ENCODE assay signal across 23 cellular contexts in genomic region chr1:26038477-26038876, GRCh38. TPM values are rescaled to one million over a fixed set of nuclear protein-coding genes. Genes with fewer than 3 reads are reported as not detected.
"Had no signal": no experiment of that assay in that cellular context is flagged by ENCODE, and none has a peak within 500 bp of the region (broad histone marks: within the 10 kb centered on the region; RNA-seq: fewer than 3 reads in every experiment).

No MANE protein-coding gene starts in this region.

- H3K36me3 ChIP-seq: gastroesophageal sphincter, lower lobe of right lung, suprapubic skin, transverse colon had no signal

- H3K36me3 Mint-ChIP-seq: activated CD8-positive, alpha-beta memory T cell treated with anti-CD3 and anti-CD28 coated beads, Interleukin-2, amount 10 ng/mL, durations not matched to agents 7 days and 5 days; activated naive CD8-positive, alpha-beta T cell treated with anti-CD3 and anti-CD28 coated beads, Interleukin-2, amount 10 ng/mL, durations not matched to agents 7 days and 5 days; brain; natural killer cell; T-cell had no signal

- H3K4me3 Mint-ChIP-seq: activated B cell treated with CpG ODN at 0.5 μM for 24 hours; activated CD4-positive, alpha-beta memory T cell treated with anti-CD3 and anti-CD28 coated beads, Interleukin-2, amount 10 ng/mL, durations not matched to agents 7 days and 5 days; activated CD8-positive, alpha-beta memory T cell treated with anti-CD3 and anti-CD28 coated beads, Interleukin-2, amount 10 ng/mL, durations not matched to agents 7 days and 5 days; activated naive CD8-positive, alpha-beta T cell treated with anti-CD3 and anti-CD28 coated beads, Interleukin-2, amount 10 ng/mL, durations not matched to agents 7 days and 5 days; central memory CD8-positive, alpha-beta T cell; natural killer cell; stimulated activated naive CD8-positive, alpha-beta T cell treated with anti-CD3 and anti-CD28 coated beads, Interleukin-15, amount 100 ng/mL, for 72 hours; T-cell had no signal

- H3K27ac Mint-ChIP-seq: activated B cell treated with CpG ODN at 0.5 μM for 24 hours; activated CD4-positive, alpha-beta memory T cell treated with anti-CD3 and anti-CD28 coated beads, Interleukin-2, amount 10 ng/mL, durations not matched to agents 7 days and 5 days; activated CD8-positive, alpha-beta memory T cell treated with anti-CD3 and anti-CD28 coated beads, Interleukin-2, amount 10 ng/mL, durations not matched to agents 7 days and 5 days; activated naive CD8-positive, alpha-beta T cell treated with anti-CD3 and anti-CD28 coated beads, Interleukin-2, amount 10 ng/mL, durations not matched to agents 7 days and 5 days; brain; natural killer cell; stimulated activated naive CD8-positive, alpha-beta T cell treated with anti-CD3 and anti-CD28 coated beads, Interleukin-15, amount 100 ng/mL, for 72 hours; T-cell had no signal

- H3K27ac ChIP-seq: gastroesophageal sphincter, lower lobe of right lung, skin epidermis, suprapubic skin, transverse colon had no signal

- DNase-seq: activated B cell treated with CpG ODN at 0.5 μM for 24 hours; activated CD4-positive, alpha-beta memory T cell treated with anti-CD3 and anti-CD28 coated beads, Interleukin-2, amount 10 ng/mL, durations not matched to agents 7 days and 5 days; activated CD4-positive, alpha-beta T cell treated with anti-CD3 and anti-CD28 coated beads for 4 hours; activated CD8-positive, alpha-beta memory T cell treated with anti-CD3 and anti-CD28 coated beads, Interleukin-2, amount 10 ng/mL, durations not matched to agents 7 days and 5 days; activated naive CD4-positive, alpha-beta T cell treated with Interleukin-2 at 50 U/mL for 16 hours; activated naive CD8-positive, alpha-beta T cell treated with anti-CD3 and anti-CD28 coated beads, Interleukin-2, amount 10 ng/mL, durations not matched to agents 7 days and 5 days; cortex of kidney; effector CD4-positive, alpha-beta T cell; lower lobe of right lung; natural killer cell; nucleus accumbens; stimulated activated CD4-positive, alpha-beta T cell treated with anti-CD3 and anti-CD28 coated beads, Interleukin-15, amount 100 ng/mL, for 24 hours; stimulated activated CD4-positive, alpha-beta T cell treated with anti-CD3 and anti-CD28 coated beads, Interleukin-2, amount 100 ng/mL, for 48 hours; stimulated activated naive CD8-positive, alpha-beta T cell treated with anti-CD3 and anti-CD28 coated beads, Interleukin-15, amount 100 ng/mL, for 72 hours; T-cell; T-helper 9 cell; transverse colon had no signal

- H3K9me3 ChIP-seq: gastroesophageal sphincter, lower lobe of right lung, suprapubic skin, transverse colon had no signal

- H3K4me3 ChIP-seq: gastroesophageal sphincter, lower lobe of right lung, skin epidermis, suprapubic skin, transverse colon had no signal

- H3K9me3 Mint-ChIP-seq: activated B cell treated with CpG ODN at 0.5 μM for 24 hours; activated CD4-positive, alpha-beta memory T cell treated with anti-CD3 and anti-CD28 coated beads, Interleukin-2, amount 10 ng/mL, durations not matched to agents 7 days and 5 days; activated naive CD8-positive, alpha-beta T cell treated with anti-CD3 and anti-CD28 coated beads, Interleukin-2, amount 10 ng/mL, durations not matched to agents 7 days and 5 days; brain; central memory CD8-positive, alpha-beta T cell; natural killer cell; stimulated activated naive CD8-positive, alpha-beta T cell treated with anti-CD3 and anti-CD28 coated beads, Interleukin-15, amount 100 ng/mL, for 72 hours; T-cell had no signal

- ATAC-seq: activated CD8-positive, alpha-beta memory T cell treated with anti-CD3 and anti-CD28 coated beads, Interleukin-2, amount 10 ng/mL, durations not matched to agents 7 days and 5 days; gastroesophageal sphincter; lower lobe of right lung; natural killer cell; stimulated activated naive CD8-positive, alpha-beta T cell treated with anti-CD3 and anti-CD28 coated beads, Interleukin-15, amount 100 ng/mL, for 72 hours; T-cell had no signal

RNA-seq across cellular contexts. Expression of gene SLC30A2, which starts 7.4 kb away (rescaled TPM):
- total RNA-seq: activated B cell treated with CpG ODN at 0.5 μM for 24 hours; activated CD4-positive, alpha-beta memory T cell treated with anti-CD3 and anti-CD28 coated beads, Interleukin-2, amount 10 ng/mL, durations not matched to agents 7 days and 5 days; activated CD8-positive, alpha-beta memory T cell treated with anti-CD3 and anti-CD28 coated beads, Interleukin-2, amount 10 ng/mL, durations not matched to agents 7 days and 5 days; activated naive CD8-positive, alpha-beta T cell treated with anti-CD3 and anti-CD28 coated beads, Interleukin-2, amount 10 ng/mL, durations not matched to agents 7 days and 5 days; gastroesophageal sphincter; lower lobe of right lung; natural killer cell; posterior vena cava had no signal

RNA-seq across cellular contexts. Expression of gene EXTL1, which starts 16.9 kb away (rescaled TPM):
- total RNA-seq: activated B cell treated with CpG ODN at 0.5 μM for 24 hours; activated CD4-positive, alpha-beta memory T cell treated with anti-CD3 and anti-CD28 coated beads, Interleukin-2, amount 10 ng/mL, durations not matched to agents 7 days and 5 days; activated CD8-positive, alpha-beta memory T cell treated with anti-CD3 and anti-CD28 coated beads, Interleukin-2, amount 10 ng/mL, durations not matched to agents 7 days and 5 days; activated naive CD8-positive, alpha-beta T cell treated with anti-CD3 and anti-CD28 coated beads, Interleukin-2, amount 10 ng/mL, durations not matched to agents 7 days and 5 days; natural killer cell had no signal

RNA-seq across cellular contexts. Expression of gene TRIM63, which starts 29.0 kb away (rescaled TPM):
- total RNA-seq: activated B cell treated with CpG ODN at 0.5 μM for 24 hours; activated CD8-positive, alpha-beta memory T cell treated with anti-CD3 and anti-CD28 coated beads, Interleukin-2, amount 10 ng/mL, durations not matched to agents 7 days and 5 days; activated naive CD8-positive, alpha-beta T cell treated with anti-CD3 and anti-CD28 coated beads, Interleukin-2, amount 10 ng/mL, durations not matched to agents 7 days and 5 days; natural killer cell; T-cell had no signal
